In genomic region chrX:136880003-136880451, GRCh38 we compare ENCODE assay signal across 8 cellular contexts. TPM values are rescaled to one million over a fixed set of nuclear protein-coding genes. Genes with fewer than 3 reads are reported as not detected.
DNase-seq lines count a peak whose midpoint lies in the region; ATAC-seq and TF ChIP-seq lines count a peak whose summit lies in the region.

No MANE protein-coding gene starts in this region.

- WGBS in neuronal stem cell (ENCODE audit: extremely low coverage in 2 of 2, insufficient read length in 2 of 2, insufficient replicate concordance in 1 of 2), 2 donors = no CpG with 5 or more reads among the region's 32 CpGs

- H3K4me3 ChIP-seq in CD4-positive, alpha-beta memory T cell (ENCODE audit: low read length in 2 of 2) = peak overlapping the region; percentile 86 to 90
- H3K4me3 ChIP-seq in fibroblast of villous mesenchyme (ENCODE audit: low read depth, low read length) = peak overlapping the region; percentile 87
- peak overlapping the region; percentile 87 to 99 for H3K4me3 ChIP-seq in neuronal stem cell (ENCODE audit: low read length in 2 of 2)

- no peak overlapping the region for H3K4me2 ChIP-seq in neuronal stem cell (ENCODE audit: insufficient read depth, low read length, poor library complexity, severe bottlenecking)

- intact Hi-C loops in CD4-positive, alpha-beta memory T cell (cut with micrococcal nuclease) = loop anchor here (1.0 kb wide), 2 partner anchors 29 to 45 kb away; no protein-coding TSS in a partner anchor

- H4K91ac ChIP-seq in neuronal stem cell (ENCODE audit: low read depth, low read length, poor library complexity) = no peak overlapping the region

- no peak overlapping the region for H3K4ac ChIP-seq in neuronal stem cell (ENCODE audit: low read length)

- peak overlapping the region; percentile 93 to 99 (median 98) for H3K4me3 Mint-ChIP-seq in CD4-positive, alpha-beta memory T cell

- peak overlapping the region; percentile 66 for H2BK5ac ChIP-seq in neuronal stem cell (ENCODE audit: low read length)

- H4K8ac ChIP-seq in neuronal stem cell (ENCODE audit: low read depth, low read length) = no peak overlapping the region

- H3K27me3 Mint-ChIP-seq in CD4-positive, alpha-beta memory T cell = no peaks in the 10 kb centered on the region

- peaks cover 17% of the 10 kb centered on the region for H3K4me1 ChIP-seq in CD4-positive, alpha-beta memory T cell (ENCODE audit: insufficient read depth, low read length)
- H3K4me1 ChIP-seq in neuronal stem cell (ENCODE audit: control insufficient read depth in 2 of 2, insufficient read depth in 1 of 2, low read depth in 1 of 2, low read length in 2 of 2) = peaks cover 0 to 4% of the 10 kb centered on the region in 2 donors

- H3K9ac ChIP-seq in neuronal stem cell (ENCODE audit: low read depth, low read length, poor library complexity) = peak overlapping the region; percentile 88

- no peak overlapping the region for H2BK120ac ChIP-seq in neuronal stem cell (ENCODE audit: low read depth, low read length)

- H3K79me1 ChIP-seq in neuronal stem cell (ENCODE audit: low read depth, low read length) = no peaks in the 10 kb centered on the region

- peak overlapping the region; percentile 63 for H2AK5ac ChIP-seq in neuronal stem cell (ENCODE audit: low read depth, low read length)

- no peak for TF ChIP-seq CTCF in fibroblast of villous mesenchyme (IDR thresholded peaks at IDR 0.05; ENCODE audit: insufficient read depth, low read depth, low read length)

- peak overlapping the region; percentile 99 for H3K27ac ChIP-seq in CD4-positive, alpha-beta memory T cell (ENCODE audit: low read depth, low read length)
- H3K27ac ChIP-seq in neuronal stem cell (replicated peaks; ENCODE audit: low read length) = no peak overlapping the region

- H3K4me1 Mint-ChIP-seq in CD4-positive, alpha-beta memory T cell = peaks cover 1 to 35% (median 16%) of the 10 kb centered on the region in 4 donors

- ATAC-seq in GM21723 (IDR thresholded peaks at IDR 0.05; ENCODE audit: unreplicated experiment) = peak; percentile 21

- H3K36me3 ChIP-seq in CD4-positive, alpha-beta memory T cell (ENCODE audit: insufficient read depth, low read length) = peaks cover 19% of the 10 kb centered on the region
- H3K36me3 ChIP-seq in neuronal stem cell (replicated peaks in 1 of 2; ENCODE audit: control insufficient read depth in 2 of 2, insufficient read depth in 2 of 2, low read length in 2 of 2) = peaks cover 8 to 46% of the 10 kb centered on the region in 2 donors

- H2BK15ac ChIP-seq in neuronal stem cell (ENCODE audit: low read length) = no peak overlapping the region

- no peak overlapping the region for H3K23ac ChIP-seq in neuronal stem cell (ENCODE audit: low read depth, low read length, poor library complexity)

- no peak overlapping the region for H3K14ac ChIP-seq in neuronal stem cell (ENCODE audit: low read length)

- DNase-seq in CD4-positive, alpha-beta memory T cell = peak; percentile 59 to 68 (median 64)
- DNase-seq in NCI-H146 treated with DMSO at 0.1 percent for 48 hours (lab: John Stamatoyannopoulos, UW; ENCODE audit: unreplicated experiment) (peak; percentile 27), fibroblast of villous mesenchyme (ENCODE audit: low read depth) (peak; percentile 26), neuronal stem cell (ENCODE audit: low spot score) (no peak), NCI-H128 (lab: John Stamatoyannopoulos, UW; ENCODE audit: unreplicated experiment) (no peak), GDM1 (lab: John Stamatoyannopoulos, UW) (no peak)
- peak; percentile 10 to 16 for DNase-seq in activated T-helper 1 cell treated with anti-CD3 and anti-CD28 coated beads, Interleukin-2, amount 50 U/mL, for 16 hours (ENCODE audit: low read depth in 1 of 2, low spot score in 1 of 2)

- no peak overlapping the region for H2AFZ ChIP-seq in neuronal stem cell (ENCODE audit: low read length)

- H3K27ac Mint-ChIP-seq in CD4-positive, alpha-beta memory T cell = peak overlapping the region; percentile 97 to 100 (median 99)

- POLR2A ChIA-PET in CD4-positive, alpha-beta memory T cell (lab: Charles Lee; ENCODE audit: partially characterized antibody) = interaction anchor here (0.7 to 4.7 kb wide), 35 partner anchors 8 to 383 kb away, joined by 3 to 68 read pairs (median 5); partner anchors contain the start of genes ARHGEF6 and HTATSF1

- peak overlapping the region; percentile 94 for H3K18ac ChIP-seq in neuronal stem cell (ENCODE audit: low read length)

- peaks cover 0 to 6% (median 0%) of the 10 kb centered on the region in 8 donors for H3K9me3 Mint-ChIP-seq in CD4-positive, alpha-beta memory T cell

- H3K36me3 Mint-ChIP-seq in CD4-positive, alpha-beta memory T cell = peaks cover 21 to 40% of the 10 kb centered on the region in 2 donors

- no peaks in the 10 kb centered on the region for H3K9me3 ChIP-seq in CD4-positive, alpha-beta memory T cell (ENCODE audit: control insufficient read depth in 1 of 2, low read length in 2 of 2)
- H3K9me3 ChIP-seq in neuronal stem cell (replicated peaks in 1 of 2; ENCODE audit: control insufficient read depth in 2 of 2, insufficient read depth in 1 of 2, low read depth in 1 of 2, low read length in 2 of 2) = no peaks in the 10 kb centered on the region

- H2BK12ac ChIP-seq in neuronal stem cell (ENCODE audit: low read length) = no peak overlapping the region

- CTCF ChIA-PET in CD4-positive, alpha-beta memory T cell (lab: Charles Lee; ENCODE audit: partially characterized antibody) = interaction anchor here (0.6 to 1.5 kb wide), 3 partner anchors 9 to 823 kb away, joined by 3 to 5 read pairs (median 3); no protein-coding TSS in a partner anchor

- H3K27me3 ChIP-seq in CD4-positive, alpha-beta memory T cell (ENCODE audit: insufficient read depth, low read length) = no peaks in the 10 kb centered on the region
- no peaks in the 10 kb centered on the region for H3K27me3 ChIP-seq in neuronal stem cell (ENCODE audit: control insufficient read depth in 3 of 3, insufficient read depth in 3 of 3, low read depth in 1 of 3, low read length in 3 of 3)

RNA-seq across cellular contexts. Expression of gene RBMX, which starts 0.5 kb away (rescaled TPM):
- total RNA-seq in CD4-positive, alpha-beta memory T cell = 100 to 1,000 TPM; 239 to 246 TPM
- polyA plus RNA-seq in CD4-positive, alpha-beta memory T cell = 100 to 1,000 TPM; 183 to 244 TPM
- total RNA-seq in fibroblast of villous mesenchyme = 173 and 209 TPM in 2 replicates
- polyA plus RNA-seq in neuronal stem cell (2013, experiment 1 of 2) = 553 TPM
- polyA plus RNA-seq in neuronal stem cell (2013, experiment 2 of 2) = 547 TPM

Comparison
In these comparisons a context has a peak if more than half of its experiments do, and no peak if none do; other contexts are left out.
1. DNase-seq: peak in CD4-positive, alpha-beta memory T cell (5 of 5), NCI-H146 treated with DMSO at 0.1 percent for 48 hours (single experiment), activated T-helper 1 cell treated with anti-CD3 and anti-CD28 coated beads, Interleukin-2, amount 50 U/mL, for 16 hours (2 of 2) and fibroblast of villous mesenchyme (single experiment); none in neuronal stem cell (single experiment), NCI-H128 (single experiment) and GDM1 (single experiment).
2. Peak in every context shown above with its lines, with median percentiles within 50 percentile points of each other: H3K4me3 ChIP-seq.